In the genomic region with DNA sequence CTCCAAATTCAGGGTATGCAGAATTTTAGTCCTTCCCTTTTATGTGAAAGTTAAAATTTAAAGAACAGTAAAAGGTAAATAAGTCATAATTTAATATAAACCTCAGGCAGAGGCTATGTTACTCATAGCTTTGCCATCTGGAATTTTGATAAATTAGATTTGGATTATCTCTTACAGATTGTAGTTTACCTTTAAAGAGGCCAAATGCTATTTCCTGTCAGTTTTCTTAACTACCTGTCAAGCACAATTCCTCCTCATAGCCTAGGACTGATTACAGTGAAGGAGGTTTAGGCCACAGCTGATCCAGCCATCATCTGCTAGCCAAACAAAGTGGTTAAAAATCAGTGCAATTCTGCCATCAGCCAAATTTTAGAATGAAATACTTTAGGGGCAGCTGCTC, we compare ENCODE assay signal across 30 cellular contexts.
"Had no signal": no experiment of that assay in that cellular context is flagged by ENCODE, and none has a peak within 500 bp of the region (broad histone marks: within the 10 kb centered on the region; RNA-seq: fewer than 3 reads in every experiment).

No MANE protein-coding gene starts in this region.

- H3K27ac Mint-ChIP-seq: activated B cell treated with CpG ODN at 0.5 μM for 24 hours; activated CD8-positive, alpha-beta T cell treated with anti-CD3 and anti-CD28 coated beads for 36 hours; activated naive CD8-positive, alpha-beta T cell; activated T-helper 17 cell treated with anti-CD3 and anti-CD28 coated beads, Interleukin-2, amount 50 U/mL, for 72 hours; dendritic cell treated with granulocyte-macrophage colony-stimulating factor and Interleukin-4, amounts not matched to agents 40 ng/mL and 50 ng/mL, for 4 days; endodermal cell; T-helper 17 cell; T-helper 2 cell treated with Interferon-gamma antibody and Interleukin-4, amounts not matched to agents 5 μg/mL and 100 μg/mL, for 36 hours had no signal

- H3K4me1 Mint-ChIP-seq: activated B cell treated with CpG ODN at 0.5 μM for 24 hours; activated T-helper 17 cell treated with anti-CD3 and anti-CD28 coated beads, Interleukin-2, amount 50 U/mL, for 72 hours; central memory CD8-positive, alpha-beta T cell; T-helper 17 cell had no signal

- H3K36me3 Mint-ChIP-seq: activated naive CD8-positive, alpha-beta T cell had no signal

- H3K4me3 ChIP-seq: coronary artery, dorsolateral prefrontal cortex, gastrocnemius medialis, heart left ventricle had no signal

- H3K27me3 ChIP-seq: brain microvascular endothelial cell, dorsolateral prefrontal cortex, foreskin keratinocyte, gastrocnemius medialis had no signal

- H3K36me3 ChIP-seq: brain microvascular endothelial cell, gastrocnemius medialis, heart left ventricle, WERI-Rb-1 had no signal

- H3K4me3 Mint-ChIP-seq: activated B cell treated with CpG ODN at 0.5 μM for 24 hours; activated CD8-positive, alpha-beta T cell treated with anti-CD3 and anti-CD28 coated beads for 36 hours; activated naive CD8-positive, alpha-beta T cell; activated T-cell treated with anti-CD3 and anti-CD28 coated beads, Interleukin-2, amount 50 U/mL, for 4 hours; activated T-helper 17 cell treated with anti-CD3 and anti-CD28 coated beads, Interleukin-2, amount 50 U/mL, for 72 hours; central memory CD8-positive, alpha-beta T cell; dendritic cell treated with granulocyte-macrophage colony-stimulating factor and Interleukin-4, amounts not matched to agents 40 ng/mL and 50 ng/mL, for 4 days; endodermal cell; T-helper 17 cell; T-helper 2 cell treated with Interferon-gamma antibody and Interleukin-4, amounts not matched to agents 5 μg/mL and 100 μg/mL, for 36 hours had no signal

- H3K27ac ChIP-seq: brain microvascular endothelial cell, coronary artery, foreskin keratinocyte, gastrocnemius medialis, heart left ventricle, WERI-Rb-1 had no signal

- DNase-seq: activated B cell treated with CpG ODN at 0.5 μM for 24 hours; activated CD4-positive, alpha-beta T cell treated with anti-CD3 and anti-CD28 coated beads for 48 hours; activated CD4-positive, alpha-beta T cell treated with anti-CD3 and anti-CD28 coated beads, Interleukin-2, amount 50 U/mL, for 1 hour; activated CD4-positive, alpha-beta T cell treated with anti-CD3 and anti-CD28 coated beads, Interleukin-2, amount 50 U/mL, for 48 hours; activated CD8-positive, alpha-beta memory T cell treated with anti-CD3 and anti-CD28 coated beads for 24 hours; activated CD8-positive, alpha-beta T cell treated with anti-CD3 and anti-CD28 coated beads for 36 hours; activated effector memory CD4-positive, alpha-beta T cell treated with Interleukin-2 at 50 U/mL for 16 hours; activated gamma-delta T cell treated with Interleukin-2 at 50 U/mL for 16 hours; activated naive CD4-positive, alpha-beta T cell treated with anti-CD3 and anti-CD28 coated beads, Interleukin-2, amount 50 U/mL, for 16 hours; activated naive CD4-positive, alpha-beta T cell treated with Interleukin-2 at 50 U/mL for 16 hours; activated T-cell treated with anti-CD3 and anti-CD28 coated beads, Interleukin-2, amount 50 U/mL, for 4 hours; amniotic stem cell; anterior cingulate cortex; brain microvascular endothelial cell; dorsolateral prefrontal cortex; effector memory CD4-positive, alpha-beta T cell; endodermal cell; foreskin keratinocyte; gastrocnemius medialis; glutamatergic neuron; heart left ventricle; T-helper 17 cell; T1000; WERI-Rb-1 had no signal

- H3K9me3 ChIP-seq: gastrocnemius medialis, heart left ventricle had no signal

- H3K27me3 Mint-ChIP-seq: activated B cell treated with CpG ODN at 0.5 μM for 24 hours; activated naive CD8-positive, alpha-beta T cell had no signal

- H3K4me1 ChIP-seq: gastrocnemius medialis, heart left ventricle had no signal

- H3K9me3 Mint-ChIP-seq: activated B cell treated with CpG ODN at 0.5 μM for 24 hours; activated CD8-positive, alpha-beta T cell treated with anti-CD3 and anti-CD28 coated beads for 36 hours; activated T-helper 17 cell treated with anti-CD3 and anti-CD28 coated beads, Interleukin-2, amount 50 U/mL, for 72 hours; central memory CD8-positive, alpha-beta T cell; T-helper 2 cell treated with Interferon-gamma antibody and Interleukin-4, amounts not matched to agents 5 μg/mL and 100 μg/mL, for 36 hours had no signal
